ENCODE assay signal across 1 cellular context in the genomic region with DNA sequence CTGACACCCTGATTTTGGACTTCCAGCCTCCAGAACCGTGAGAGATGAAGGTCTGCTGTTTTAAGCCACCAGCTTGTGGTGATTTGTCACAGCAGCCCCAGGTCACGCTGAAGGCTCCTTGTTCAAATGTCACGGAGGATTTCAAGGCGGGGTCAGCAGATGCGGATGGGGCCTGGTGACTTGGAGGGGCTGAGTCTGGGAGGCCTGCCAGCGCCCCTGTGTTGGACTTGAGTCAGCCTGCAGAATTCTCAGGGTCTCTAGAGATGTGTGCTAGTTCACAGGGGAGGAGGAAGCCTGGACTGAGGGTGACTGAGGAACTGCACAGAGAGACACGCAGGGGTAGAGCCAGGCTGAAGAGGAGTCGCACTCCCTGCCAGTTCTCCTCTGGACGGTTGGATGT.
TF ChIP-seq lines count a peak whose summit lies in the region.

No MANE protein-coding gene starts in this region.

TF ChIP-seq in HepG2, 621 proteins besides CTCF, POLR2A, EP300 and RAD21:
- TF ChIP-seq FOXK2 (IDR thresholded peaks at IDR 0.05), result no peak
- no peak for TF ChIP-seq U2AF1 (optimal IDR thresholded peaks at IDR 0.05; ENCODE audit: low read depth, low read length)
- TF ChIP-seq POLR2G (IDR thresholded peaks at IDR 0.05; ENCODE audit: low read depth, low read length), result no peak
- TF ChIP-seq, protein P1, sequence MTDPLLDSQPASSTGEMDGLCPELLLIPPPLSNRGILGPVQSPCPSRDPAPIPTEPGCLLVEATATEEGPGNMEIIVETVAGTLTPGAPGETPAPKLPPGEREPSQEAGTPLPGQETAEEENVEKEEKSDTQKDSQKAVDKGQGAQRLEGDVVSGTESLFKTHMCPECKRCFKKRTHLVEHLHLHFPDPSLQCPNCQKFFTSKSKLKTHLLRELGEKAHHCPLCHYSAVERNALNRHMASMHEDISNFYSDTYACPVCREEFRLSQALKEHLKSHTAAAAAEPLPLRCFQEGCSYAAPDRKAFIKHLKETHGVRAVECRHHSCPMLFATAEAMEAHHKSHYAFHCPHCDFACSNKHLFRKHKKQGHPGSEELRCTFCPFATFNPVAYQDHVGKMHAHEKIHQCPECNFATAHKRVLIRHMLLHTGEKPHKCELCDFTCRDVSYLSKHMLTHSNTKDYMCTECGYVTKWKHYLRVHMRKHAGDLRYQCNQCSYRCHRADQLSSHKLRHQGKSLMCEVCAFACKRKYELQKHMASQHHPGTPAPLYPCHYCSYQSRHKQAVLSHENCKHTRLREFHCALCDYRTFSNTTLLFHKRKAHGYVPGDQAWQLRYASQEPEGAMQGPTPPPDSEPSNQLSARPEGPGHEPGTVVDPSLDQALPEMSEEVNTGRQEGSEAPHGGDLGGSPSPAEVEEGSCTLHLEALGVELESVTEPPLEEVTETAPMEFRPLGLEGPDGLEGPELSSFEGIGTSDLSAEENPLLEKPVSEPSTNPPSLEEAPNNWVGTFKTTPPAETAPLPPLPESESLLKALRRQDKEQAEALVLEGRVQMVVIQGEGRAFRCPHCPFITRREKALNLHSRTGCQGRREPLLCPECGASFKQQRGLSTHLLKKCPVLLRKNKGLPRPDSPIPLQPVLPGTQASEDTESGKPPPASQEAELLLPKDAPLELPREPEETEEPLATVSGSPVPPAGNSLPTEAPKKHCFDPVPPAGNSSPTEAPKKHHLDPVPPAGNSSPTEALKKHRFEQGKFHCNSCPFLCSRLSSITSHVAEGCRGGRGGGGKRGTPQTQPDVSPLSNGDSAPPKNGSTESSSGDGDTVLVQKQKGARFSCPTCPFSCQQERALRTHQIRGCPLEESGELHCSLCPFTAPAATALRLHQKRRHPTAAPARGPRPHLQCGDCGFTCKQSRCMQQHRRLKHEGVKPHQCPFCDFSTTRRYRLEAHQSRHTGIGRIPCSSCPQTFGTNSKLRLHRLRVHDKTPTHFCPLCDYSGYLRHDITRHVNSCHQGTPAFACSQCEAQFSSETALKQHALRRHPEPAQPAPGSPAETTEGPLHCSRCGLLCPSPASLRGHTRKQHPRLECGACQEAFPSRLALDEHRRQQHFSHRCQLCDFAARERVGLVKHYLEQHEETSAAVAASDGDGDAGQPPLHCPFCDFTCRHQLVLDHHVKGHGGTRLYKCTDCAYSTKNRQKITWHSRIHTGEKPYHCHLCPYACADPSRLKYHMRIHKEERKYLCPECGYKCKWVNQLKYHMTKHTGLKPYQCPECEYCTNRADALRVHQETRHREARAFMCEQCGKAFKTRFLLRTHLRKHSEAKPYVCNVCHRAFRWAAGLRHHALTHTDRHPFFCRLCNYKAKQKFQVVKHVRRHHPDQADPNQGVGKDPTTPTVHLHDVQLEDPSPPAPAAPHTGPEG (CRISPR knock-in tag; IDR thresholded peaks at IDR 0.05), result no peak
- TF ChIP-seq ZNF572 (CRISPR knock-in tag; IDR thresholded peaks at IDR 0.05), result no peak
